In genomic region chr3:38005076-38006020, GRCh38 we compare ENCODE assay signal across 1 cellular context.
TF ChIP-seq lines count a peak whose summit lies in the region.

No MANE protein-coding gene starts in this region.

TF ChIP-seq in IMR-90, 13 proteins besides CTCF, POLR2A, EP300 and RAD21:
- TF ChIP-seq MXI1 (IDR thresholded peaks at IDR 0.05; ENCODE audit: borderline replicate concordance, low read depth, low read length) (no peak), RCOR1 (IDR thresholded peaks at IDR 0.05; ENCODE audit: insufficient replicate concordance, low read length) (no peak), NFE2L2 (IDR thresholded peaks at IDR 0.05; ENCODE audit: low read depth, low read length) (no peak), RFX5 (IDR thresholded peaks at IDR 0.05; ENCODE audit: low read depth, low read length) (no peak), MAZ (IDR thresholded peaks at IDR 0.05; ENCODE audit: borderline replicate concordance, low read depth, low read length) (no peak), ELK1 (IDR thresholded peaks at IDR 0.05; ENCODE audit: borderline replicate concordance, low read depth, low read length) (no peak), USF2 (IDR thresholded peaks at IDR 0.05; ENCODE audit: low read depth, low read length) (no peak), FOS (IDR thresholded peaks at IDR 0.05; ENCODE audit: low read depth, low read length) (no peak)
TF ChIP-seq in IMR-90: peak in this region for 0.
